ENCODE assay signal across 1 cellular context in the genomic region with DNA sequence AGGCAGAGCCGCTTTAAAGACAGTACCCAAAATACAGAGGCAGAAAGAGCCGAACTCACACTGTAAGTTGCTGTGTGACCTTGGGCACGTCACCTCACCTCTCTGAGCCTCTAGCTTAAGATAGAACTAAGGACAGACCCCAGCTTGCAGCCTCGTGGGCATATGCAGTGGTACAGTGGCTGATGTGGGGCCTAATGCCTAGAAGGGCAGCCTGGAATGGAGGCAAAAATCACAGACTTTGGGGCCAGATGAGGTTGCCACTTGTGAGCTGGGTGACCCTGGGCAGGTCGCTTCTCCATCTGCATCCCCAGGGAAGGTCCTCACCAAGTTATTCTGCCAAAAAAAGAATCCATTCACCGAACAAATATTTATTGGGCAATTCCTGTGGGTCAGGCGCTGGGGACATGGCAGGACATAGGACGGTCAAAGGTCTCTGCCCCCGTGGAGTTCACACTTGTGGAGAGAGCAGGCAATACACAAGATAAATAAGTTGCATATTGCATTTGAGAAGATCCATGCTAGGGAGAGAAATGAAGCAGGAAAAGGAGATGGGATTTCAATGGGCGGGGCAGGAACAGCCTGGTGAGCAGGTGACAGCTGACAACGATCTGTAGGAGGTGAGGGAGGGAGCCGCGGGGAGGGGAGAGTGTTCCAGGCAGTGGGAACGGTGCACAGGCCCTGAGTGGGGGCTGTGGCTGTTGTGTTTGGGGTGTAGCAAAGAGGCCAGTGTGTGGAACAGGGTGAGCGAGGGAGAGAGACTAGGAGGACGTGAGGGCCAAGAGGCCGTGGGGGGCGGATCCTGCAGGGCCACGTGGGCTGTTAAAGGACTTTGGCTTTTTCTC.
TF ChIP-seq lines count a peak whose summit lies in the region.

No MANE protein-coding gene starts in this region.

TF ChIP-seq in HepG2, 621 proteins besides CTCF, POLR2A, EP300 and RAD21 (continued from another document and continues in another):
- TF ChIP-seq NCOA2 (CRISPR knock-in tag; IDR thresholded peaks at IDR 0.05) (peak; percentile 96), ZNF619 (CRISPR knock-in tag; IDR thresholded peaks at IDR 0.05) (no peak; the same call in 1 of the 2 replicates), GABPB1 (CRISPR knock-in tag; IDR thresholded peaks at IDR 0.05) (peak; percentile 63), TBL1XR1 (IDR thresholded peaks at IDR 0.05; ENCODE audit: borderline replicate concordance, low read length, partially characterized antibody) (peak; percentile 77), FOSL1 (CRISPR knock-in tag; IDR thresholded peaks at IDR 0.05; ENCODE audit: borderline replicate concordance) (no peak; the same call in 1 of the 2 replicates), SRSF9 (IDR thresholded peaks at IDR 0.05; ENCODE audit: borderline replicate concordance, insufficient read depth, low read depth, low read length, poor library complexity, severe bottlenecking) (no peak), ETV6 (CRISPR knock-in tag; conservative IDR thresholded peaks at IDR 0.05) (no peak), ELF1 (CRISPR knock-in tag; IDR thresholded peaks at IDR 0.05) (no peak), ZNF879 (CRISPR knock-in tag; IDR thresholded peaks at IDR 0.05) (peak; percentile 66; the same call in 1 of the 2 replicates), ZFP36 (IDR thresholded peaks at IDR 0.05; ENCODE audit: borderline replicate concordance, low read depth, low read length, partially characterized antibody) (peak; percentile 90), KDM3A (CRISPR knock-in tag; IDR thresholded peaks at IDR 0.05; ENCODE audit: low read depth) (peak; percentile 18; the same call in 1 of the 2 replicates), ELF3 (CRISPR knock-in tag; IDR thresholded peaks at IDR 0.05) (peak; percentile 90), ZNF20 (CRISPR knock-in tag; IDR thresholded peaks at IDR 0.05) (peak; percentile 77; the same call in 1 of the 2 replicates), IKZF4 (CRISPR knock-in tag; IDR thresholded peaks at IDR 0.05; ENCODE audit: borderline replicate concordance, low read depth, not compliant biosample characterization) (peak; percentile 78), ZNF136 (CRISPR knock-in tag; IDR thresholded peaks at IDR 0.05; ENCODE audit: low read depth) (no peak), ISX (CRISPR knock-in tag; conservative IDR thresholded peaks at IDR 0.05) (no peak), GZF1 (CRISPR knock-in tag; IDR thresholded peaks at IDR 0.05) (0 out of 2 replicates have a peak, but pooled peaks have one; percentile 11), CBX1 (IDR thresholded peaks at IDR 0.05; ENCODE audit: low read depth) (peak; percentile 86), HHEX (CRISPR knock-in tag; IDR thresholded peaks at IDR 0.05) (peak; percentile 73; the same call in 1 of the 2 replicates), ZKSCAN5 (CRISPR knock-in tag; IDR thresholded peaks at IDR 0.05) (peak; percentile 99), ELF4 (CRISPR knock-in tag; IDR thresholded peaks at IDR 0.05; ENCODE audit: borderline replicate concordance) (peak; percentile 95; the same call in 1 of the 2 replicates), MEF2D (CRISPR knock-in tag; IDR thresholded peaks at IDR 0.05) (peak; percentile 98), ZNF326 (CRISPR knock-in tag; IDR thresholded peaks at IDR 0.05; ENCODE audit: borderline replicate concordance) (no peak), ZMYM4 (CRISPR knock-in tag; IDR thresholded peaks at IDR 0.05) (peak; percentile 37; the same call in 1 of the 2 replicates), PRMT3 (CRISPR knock-in tag; IDR thresholded peaks at IDR 0.05; ENCODE audit: borderline replicate concordance, low read depth) (peak; percentile 9), HDAC1 (CRISPR knock-in tag; IDR thresholded peaks at IDR 0.05) (peak; percentile 83), NCOA1 (CRISPR knock-in tag; IDR thresholded peaks at IDR 0.05) (peak; percentile 100), ZNF333 (CRISPR knock-in tag; IDR thresholded peaks at IDR 0.05; ENCODE audit: borderline replicate concordance) (peak; percentile 39), ZFP1 (CRISPR knock-in tag; IDR thresholded peaks at IDR 0.05) (no peak; the same call in 1 of the 2 replicates), SOX5 (CRISPR knock-in tag; IDR thresholded peaks at IDR 0.05; ENCODE audit: borderline replicate concordance) (peak; percentile 87), HNRNPLL (IDR thresholded peaks at IDR 0.05; ENCODE audit: low read depth, low read length, poor library complexity, severe bottlenecking) (peak; percentile 12)
- TF ChIP-seq, protein P1, sequence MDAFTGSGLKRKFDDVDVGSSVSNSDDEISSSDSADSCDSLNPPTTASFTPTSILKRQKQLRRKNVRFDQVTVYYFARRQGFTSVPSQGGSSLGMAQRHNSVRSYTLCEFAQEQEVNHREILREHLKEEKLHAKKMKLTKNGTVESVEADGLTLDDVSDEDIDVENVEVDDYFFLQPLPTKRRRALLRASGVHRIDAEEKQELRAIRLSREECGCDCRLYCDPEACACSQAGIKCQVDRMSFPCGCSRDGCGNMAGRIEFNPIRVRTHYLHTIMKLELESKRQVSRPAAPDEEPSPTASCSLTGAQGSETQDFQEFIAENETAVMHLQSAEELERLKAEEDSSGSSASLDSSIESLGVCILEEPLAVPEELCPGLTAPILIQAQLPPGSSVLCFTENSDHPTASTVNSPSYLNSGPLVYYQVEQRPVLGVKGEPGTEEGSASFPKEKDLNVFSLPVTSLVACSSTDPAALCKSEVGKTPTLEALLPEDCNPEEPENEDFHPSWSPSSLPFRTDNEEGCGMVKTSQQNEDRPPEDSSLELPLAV (CRISPR knock-in tag; conservative IDR thresholded peaks at IDR 0.05; ENCODE audit: low read depth): no peak
- TF ChIP-seq, protein P2, sequence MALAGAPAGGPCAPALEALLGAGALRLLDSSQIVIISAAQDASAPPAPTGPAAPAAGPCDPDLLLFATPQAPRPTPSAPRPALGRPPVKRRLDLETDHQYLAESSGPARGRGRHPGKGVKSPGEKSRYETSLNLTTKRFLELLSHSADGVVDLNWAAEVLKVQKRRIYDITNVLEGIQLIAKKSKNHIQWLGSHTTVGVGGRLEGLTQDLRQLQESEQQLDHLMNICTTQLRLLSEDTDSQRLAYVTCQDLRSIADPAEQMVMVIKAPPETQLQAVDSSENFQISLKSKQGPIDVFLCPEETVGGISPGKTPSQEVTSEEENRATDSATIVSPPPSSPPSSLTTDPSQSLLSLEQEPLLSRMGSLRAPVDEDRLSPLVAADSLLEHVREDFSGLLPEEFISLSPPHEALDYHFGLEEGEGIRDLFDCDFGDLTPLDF (CRISPR knock-in tag; IDR thresholded peaks at IDR 0.05): peak; percentile 53; the same call in 1 of the 2 replicates
- TF ChIP-seq, protein P3, sequence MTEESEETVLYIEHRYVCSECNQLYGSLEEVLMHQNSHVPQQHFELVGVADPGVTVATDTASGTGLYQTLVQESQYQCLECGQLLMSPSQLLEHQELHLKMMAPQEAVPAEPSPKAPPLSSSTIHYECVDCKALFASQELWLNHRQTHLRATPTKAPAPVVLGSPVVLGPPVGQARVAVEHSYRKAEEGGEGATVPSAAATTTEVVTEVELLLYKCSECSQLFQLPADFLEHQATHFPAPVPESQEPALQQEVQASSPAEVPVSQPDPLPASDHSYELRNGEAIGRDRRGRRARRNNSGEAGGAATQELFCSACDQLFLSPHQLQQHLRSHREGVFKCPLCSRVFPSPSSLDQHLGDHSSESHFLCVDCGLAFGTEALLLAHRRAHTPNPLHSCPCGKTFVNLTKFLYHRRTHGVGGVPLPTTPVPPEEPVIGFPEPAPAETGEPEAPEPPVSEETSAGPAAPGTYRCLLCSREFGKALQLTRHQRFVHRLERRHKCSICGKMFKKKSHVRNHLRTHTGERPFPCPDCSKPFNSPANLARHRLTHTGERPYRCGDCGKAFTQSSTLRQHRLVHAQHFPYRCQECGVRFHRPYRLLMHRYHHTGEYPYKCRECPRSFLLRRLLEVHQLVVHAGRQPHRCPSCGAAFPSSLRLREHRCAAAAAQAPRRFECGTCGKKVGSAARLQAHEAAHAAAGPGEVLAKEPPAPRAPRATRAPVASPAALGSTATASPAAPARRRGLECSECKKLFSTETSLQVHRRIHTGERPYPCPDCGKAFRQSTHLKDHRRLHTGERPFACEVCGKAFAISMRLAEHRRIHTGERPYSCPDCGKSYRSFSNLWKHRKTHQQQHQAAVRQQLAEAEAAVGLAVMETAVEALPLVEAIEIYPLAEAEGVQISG (CRISPR knock-in tag; IDR thresholded peaks at IDR 0.05): peak; percentile 70
- TF ChIP-seq, protein P4, sequence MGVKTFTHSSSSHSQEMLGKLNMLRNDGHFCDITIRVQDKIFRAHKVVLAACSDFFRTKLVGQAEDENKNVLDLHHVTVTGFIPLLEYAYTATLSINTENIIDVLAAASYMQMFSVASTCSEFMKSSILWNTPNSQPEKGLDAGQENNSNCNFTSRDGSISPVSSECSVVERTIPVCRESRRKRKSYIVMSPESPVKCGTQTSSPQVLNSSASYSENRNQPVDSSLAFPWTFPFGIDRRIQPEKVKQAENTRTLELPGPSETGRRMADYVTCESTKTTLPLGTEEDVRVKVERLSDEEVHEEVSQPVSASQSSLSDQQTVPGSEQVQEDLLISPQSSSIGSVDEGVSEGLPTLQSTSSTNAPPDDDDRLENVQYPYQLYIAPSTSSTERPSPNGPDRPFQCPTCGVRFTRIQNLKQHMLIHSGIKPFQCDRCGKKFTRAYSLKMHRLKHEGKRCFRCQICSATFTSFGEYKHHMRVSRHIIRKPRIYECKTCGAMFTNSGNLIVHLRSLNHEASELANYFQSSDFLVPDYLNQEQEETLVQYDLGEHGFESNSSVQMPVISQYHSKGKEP (CRISPR knock-in tag; IDR thresholded peaks at IDR 0.05): 0 out of 2 replicates have a peak, but pooled peaks have one; percentile 70
- TF ChIP-seq, protein P5, sequence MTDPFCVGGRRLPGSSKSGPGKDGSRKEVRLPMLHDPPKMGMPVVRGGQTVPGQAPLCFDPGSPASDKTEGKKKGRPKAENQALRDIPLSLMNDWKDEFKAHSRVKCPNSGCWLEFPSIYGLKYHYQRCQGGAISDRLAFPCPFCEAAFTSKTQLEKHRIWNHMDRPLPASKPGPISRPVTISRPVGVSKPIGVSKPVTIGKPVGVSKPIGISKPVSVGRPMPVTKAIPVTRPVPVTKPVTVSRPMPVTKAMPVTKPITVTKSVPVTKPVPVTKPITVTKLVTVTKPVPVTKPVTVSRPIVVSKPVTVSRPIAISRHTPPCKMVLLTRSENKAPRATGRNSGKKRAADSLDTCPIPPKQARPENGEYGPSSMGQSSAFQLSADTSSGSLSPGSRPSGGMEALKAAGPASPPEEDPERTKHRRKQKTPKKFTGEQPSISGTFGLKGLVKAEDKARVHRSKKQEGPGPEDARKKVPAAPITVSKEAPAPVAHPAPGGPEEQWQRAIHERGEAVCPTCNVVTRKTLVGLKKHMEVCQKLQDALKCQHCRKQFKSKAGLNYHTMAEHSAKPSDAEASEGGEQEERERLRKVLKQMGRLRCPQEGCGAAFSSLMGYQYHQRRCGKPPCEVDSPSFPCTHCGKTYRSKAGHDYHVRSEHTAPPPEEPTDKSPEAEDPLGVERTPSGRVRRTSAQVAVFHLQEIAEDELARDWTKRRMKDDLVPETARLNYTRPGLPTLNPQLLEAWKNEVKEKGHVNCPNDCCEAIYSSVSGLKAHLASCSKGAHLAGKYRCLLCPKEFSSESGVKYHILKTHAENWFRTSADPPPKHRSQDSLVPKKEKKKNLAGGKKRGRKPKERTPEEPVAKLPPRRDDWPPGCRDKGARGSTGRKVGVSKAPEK (CRISPR knock-in tag; IDR thresholded peaks at IDR 0.05; ENCODE audit: borderline replicate concordance): peak; percentile 85; the same call in 1 of the 2 replicates
- TF ChIP-seq, protein P6, sequence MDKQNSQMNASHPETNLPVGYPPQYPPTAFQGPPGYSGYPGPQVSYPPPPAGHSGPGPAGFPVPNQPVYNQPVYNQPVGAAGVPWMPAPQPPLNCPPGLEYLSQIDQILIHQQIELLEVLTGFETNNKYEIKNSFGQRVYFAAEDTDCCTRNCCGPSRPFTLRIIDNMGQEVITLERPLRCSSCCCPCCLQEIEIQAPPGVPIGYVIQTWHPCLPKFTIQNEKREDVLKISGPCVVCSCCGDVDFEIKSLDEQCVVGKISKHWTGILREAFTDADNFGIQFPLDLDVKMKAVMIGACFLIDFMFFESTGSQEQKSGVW (CRISPR knock-in tag; IDR thresholded peaks at IDR 0.05; ENCODE audit: borderline replicate concordance): no peak
- TF ChIP-seq, protein P7, sequence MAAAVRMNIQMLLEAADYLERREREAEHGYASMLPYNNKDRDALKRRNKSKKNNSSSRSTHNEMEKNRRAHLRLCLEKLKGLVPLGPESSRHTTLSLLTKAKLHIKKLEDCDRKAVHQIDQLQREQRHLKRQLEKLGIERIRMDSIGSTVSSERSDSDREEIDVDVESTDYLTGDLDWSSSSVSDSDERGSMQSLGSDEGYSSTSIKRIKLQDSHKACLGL (CRISPR knock-in tag; IDR thresholded peaks at IDR 0.05): peak; percentile 12
- TF ChIP-seq, protein P8, sequence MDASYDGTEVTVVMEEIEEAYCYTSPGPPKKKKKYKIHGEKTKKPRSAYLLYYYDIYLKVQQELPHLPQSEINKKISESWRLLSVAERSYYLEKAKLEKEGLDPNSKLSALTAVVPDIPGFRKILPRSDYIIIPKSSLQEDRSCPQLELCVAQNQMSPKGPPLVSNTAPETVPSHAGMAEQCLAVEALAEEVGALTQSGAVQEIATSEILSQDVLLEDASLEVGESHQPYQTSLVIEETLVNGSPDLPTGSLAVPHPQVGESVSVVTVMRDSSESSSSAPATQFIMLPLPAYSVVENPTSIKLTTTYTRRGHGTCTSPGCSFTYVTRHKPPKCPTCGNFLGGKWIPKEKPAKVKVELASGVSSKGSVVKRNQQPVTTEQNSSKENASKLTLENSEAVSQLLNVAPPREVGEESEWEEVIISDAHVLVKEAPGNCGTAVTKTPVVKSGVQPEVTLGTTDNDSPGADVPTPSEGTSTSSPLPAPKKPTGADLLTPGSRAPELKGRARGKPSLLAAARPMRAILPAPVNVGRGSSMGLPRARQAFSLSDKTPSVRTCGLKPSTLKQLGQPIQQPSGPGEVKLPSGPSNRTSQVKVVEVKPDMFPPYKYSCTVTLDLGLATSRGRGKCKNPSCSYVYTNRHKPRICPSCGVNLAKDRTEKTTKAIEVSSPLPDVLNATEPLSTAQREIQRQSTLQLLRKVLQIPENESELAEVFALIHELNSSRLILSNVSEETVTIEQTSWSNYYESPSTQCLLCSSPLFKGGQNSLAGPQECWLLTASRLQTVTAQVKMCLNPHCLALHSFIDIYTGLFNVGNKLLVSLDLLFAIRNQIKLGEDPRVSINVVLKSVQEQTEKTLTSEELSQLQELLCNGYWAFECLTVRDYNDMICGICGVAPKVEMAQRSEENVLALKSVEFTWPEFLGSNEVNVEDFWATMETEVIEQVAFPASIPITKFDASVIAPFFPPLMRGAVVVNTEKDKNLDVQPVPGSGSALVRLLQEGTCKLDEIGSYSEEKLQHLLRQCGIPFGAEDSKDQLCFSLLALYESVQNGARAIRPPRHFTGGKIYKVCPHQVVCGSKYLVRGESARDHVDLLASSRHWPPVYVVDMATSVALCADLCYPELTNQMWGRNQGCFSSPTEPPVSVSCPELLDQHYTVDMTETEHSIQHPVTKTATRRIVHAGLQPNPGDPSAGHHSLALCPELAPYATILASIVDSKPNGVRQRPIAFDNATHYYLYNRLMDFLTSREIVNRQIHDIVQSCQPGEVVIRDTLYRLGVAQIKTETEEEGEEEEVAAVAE (CRISPR knock-in tag; IDR thresholded peaks at IDR 0.05; ENCODE audit: borderline replicate concordance): peak; percentile 71; the same call in 1 of the 2 replicates
- TF ChIP-seq, protein P9, sequence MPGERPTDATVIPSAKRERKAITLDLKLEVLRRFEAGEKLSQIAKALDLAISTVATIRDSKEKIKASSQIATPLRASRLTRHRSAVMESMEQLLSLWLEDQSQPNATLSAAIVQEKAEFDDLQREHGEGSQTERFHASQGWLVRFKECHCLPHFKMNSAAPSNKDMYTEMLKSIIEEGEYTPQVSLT (CRISPR knock-in tag; IDR thresholded peaks at IDR 0.05; ENCODE audit: borderline replicate concordance, low read depth): peak; percentile 48; the same call in 1 of the 2 replicates
